ENCODE assay signal across 31 cellular contexts in the genomic region with DNA sequence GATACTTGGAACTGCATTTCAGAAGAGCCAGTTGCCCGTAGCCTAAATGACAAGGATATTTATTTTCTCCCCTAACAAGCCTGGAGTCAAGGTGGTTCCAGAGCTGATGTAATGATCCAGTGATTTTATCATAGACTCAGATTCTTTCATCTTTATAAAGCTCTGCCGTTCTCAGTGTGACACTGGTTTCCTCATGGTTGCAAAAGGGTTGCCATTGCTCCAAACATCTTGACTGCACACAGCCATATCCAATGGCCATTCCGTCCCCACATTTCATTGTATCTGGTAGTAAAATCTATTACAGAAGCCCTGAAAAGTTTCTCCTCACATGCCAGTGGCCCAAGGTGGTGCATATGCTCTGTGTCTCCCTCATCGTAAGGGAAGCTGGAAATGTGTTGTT.
"Had no signal": no experiment of that assay in that cellular context is flagged by ENCODE, and none has a peak within 500 bp of the region (broad histone marks: within the 10 kb centered on the region; RNA-seq: fewer than 3 reads in every experiment).

No MANE protein-coding gene starts in this region.

- H3K27ac ChIP-seq: ascending aorta, cardiac muscle cell, WERI-Rb-1 had no signal

- ATAC-seq: activated CD4-positive, alpha-beta T cell treated with anti-CD3 and anti-CD28 coated beads for 36 hours; activated CD4-positive, CD25-positive, alpha-beta regulatory T cell treated with anti-CD3 and anti-CD28 coated beads, Interleukin-2, amount 50 U/mL, for 24 hours; activated CD8-positive, alpha-beta memory T cell treated with anti-CD3 and anti-CD28 coated beads, Interleukin-2, amount 10 ng/mL, durations not matched to agents 7 days and 5 days; activated CD8-positive, alpha-beta T cell treated with anti-CD3 and anti-CD28 coated beads, Interleukin-2, amount 10 ng/mL, durations not matched to agents 7 days and 5 days; activated naive CD8-positive, alpha-beta T cell treated with anti-CD3 and anti-CD28 coated beads, Interleukin-2, amount 50 U/mL, for 24 hours; WTC11 had no signal

- FAIRE-seq: bronchial epithelial cell, TTC549 had no signal

- H3K36me3 ChIP-seq: ascending aorta, cardiac muscle cell, WERI-Rb-1 had no signal

- DNase-seq: activated CD4-positive, alpha-beta memory T cell treated with anti-CD3 and anti-CD28 coated beads, Interleukin-2, amount 10 ng/mL, durations not matched to agents 7 days and 5 days; activated CD4-positive, alpha-beta T cell treated with anti-CD3 and anti-CD28 coated beads for 1 hour; activated CD4-positive, alpha-beta T cell treated with anti-CD3 and anti-CD28 coated beads for 36 hours; activated CD4-positive, alpha-beta T cell treated with anti-CD3 and anti-CD28 coated beads for 48 hours; activated CD4-positive, alpha-beta T cell treated with anti-CD3 and anti-CD28 coated beads, Interleukin-2, amount 10 ng/mL, durations not matched to agents 7 days and 5 days; activated CD4-positive, alpha-beta T cell treated with anti-CD3 and anti-CD28 coated beads, Interleukin-2, amount 50 U/mL, for 48 hours; activated CD4-positive, CD25-positive, alpha-beta regulatory T cell; activated CD8-positive, alpha-beta memory T cell treated with anti-CD3 and anti-CD28 coated beads for 24 hours; activated CD8-positive, alpha-beta memory T cell treated with anti-CD3 and anti-CD28 coated beads, Interleukin-2, amount 10 ng/mL, durations not matched to agents 7 days and 5 days; activated CD8-positive, alpha-beta memory T cell treated with anti-CD3 and anti-CD28 coated beads, Interleukin-2, amount 50 U/mL, for 48 hours; activated CD8-positive, alpha-beta T cell treated with anti-CD3 and anti-CD28 coated beads, Interleukin-2, amount 10 ng/mL, durations not matched to agents 7 days and 5 days; activated gamma-delta T cell; activated naive CD4-positive, alpha-beta T cell treated with anti-CD3 and anti-CD28 coated beads, Interleukin-2, amount 10 ng/mL, durations not matched to agents 7 days and 5 days; activated naive CD4-positive, alpha-beta T cell treated with Interleukin-2 at 50 U/mL for 16 hours; activated naive CD8-positive, alpha-beta T cell treated with anti-CD3 and anti-CD28 coated beads, Interleukin-2, amount 10 ng/mL, durations not matched to agents 7 days and 5 days; activated naive CD8-positive, alpha-beta T cell treated with anti-CD3 and anti-CD28 coated beads, Interleukin-2, amount 50 U/mL, for 24 hours; activated T-cell treated with anti-CD3 and anti-CD28 coated beads, Interleukin-2, amount 50 U/mL, for 24 hours; activated T-cell treated with anti-CD3 and anti-CD28 coated beads, Interleukin-2, amount 50 U/mL, for 48 hours; anterior cingulate cortex; caudate nucleus; cerebellar nuclear complex; T-helper 1 cell; T-helper 2 cell; T-helper 9 cell; WERI-Rb-1 had no signal

- H3K27me3 ChIP-seq: ascending aorta had no signal

- H3K4me3 ChIP-seq: ascending aorta, cardiac muscle cell had no signal

- H3K9me3 ChIP-seq: ascending aorta had no signal
